In the genomic region with DNA sequence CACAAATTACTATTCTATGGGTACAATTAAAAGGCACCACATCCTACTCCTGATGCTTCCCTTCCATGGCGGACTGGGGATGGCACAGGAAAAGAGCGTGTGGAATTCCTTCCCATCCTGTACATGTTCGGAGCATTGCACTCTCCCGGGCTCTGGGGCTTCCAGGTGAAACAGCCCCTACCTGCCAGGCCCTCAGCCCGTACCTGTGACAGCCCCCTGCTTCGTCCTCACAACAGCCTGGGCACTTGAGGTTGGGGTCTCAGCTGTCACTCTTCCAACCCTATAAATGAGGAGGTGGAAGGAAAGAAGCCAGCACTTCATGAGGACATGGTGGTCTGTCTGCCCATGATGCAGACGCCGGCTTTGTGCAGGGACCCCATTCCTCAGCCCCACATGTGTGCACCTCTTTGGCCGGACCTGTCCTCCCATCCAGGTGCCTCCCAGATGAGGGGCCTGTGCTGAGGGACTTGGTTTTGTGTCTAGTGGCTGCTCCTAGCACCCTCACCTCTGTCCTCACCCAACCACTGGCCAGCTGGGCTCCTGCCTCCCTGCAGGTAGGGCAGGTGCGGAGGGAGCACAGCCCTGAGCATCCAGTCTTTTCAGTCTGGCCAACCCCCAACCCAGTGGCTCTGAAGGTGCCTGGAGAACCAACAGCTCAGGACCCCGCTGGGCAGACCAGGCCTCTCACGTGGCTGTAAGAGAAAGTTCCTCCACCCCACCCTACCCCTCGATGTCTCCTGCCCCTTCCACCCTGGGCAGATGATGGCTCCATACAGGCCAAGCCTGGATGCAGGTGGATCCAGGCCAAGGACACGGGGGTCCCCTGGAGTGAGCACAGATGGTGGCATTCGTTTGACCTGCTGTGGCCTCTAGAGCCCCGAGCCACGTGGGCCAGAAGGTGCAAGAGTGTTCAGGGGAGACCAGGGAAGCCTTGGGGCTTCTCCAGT, we compare ENCODE assay signal across 25 cellular contexts. TPM values are rescaled to one million over a fixed set of nuclear protein-coding genes. Genes with fewer than 3 reads are reported as not detected.
A peak's percentile ranks its signal among the peaks of the same experiment; 100 is the strongest.
DNase-seq lines count a peak whose midpoint lies in the region; ATAC-seq, FAIRE-seq and TF ChIP-seq lines count a peak whose summit lies in the region.
"Had no signal": no experiment of that assay in that cellular context is flagged by ENCODE, and none has a peak within 500 bp of the region (broad histone marks: within the 10 kb centered on the region; RNA-seq: fewer than 3 reads in every experiment).

No MANE protein-coding gene starts in this region.

- H3K4me1 ChIP-seq in OCI-LY3 (ENCODE audit: low read length) (peaks cover 88% of the 10 kb centered on the region), kidney (ENCODE audit: control insufficient read depth in 1 of 2, insufficient read depth in 1 of 2, low read depth in 1 of 2, low read length in 2 of 2) (peaks cover 7 to 37% of the 10 kb centered on the region in 2 donors), subcutaneous abdominal adipose tissue (ENCODE audit: control insufficient read depth in 5 of 5, insufficient read depth in 5 of 5, low read length in 5 of 5) (peaks cover 28 to 97% (median 89%) of the 10 kb centered on the region in 5 donors)

- peak overlapping the region; percentile 54 for H3K27ac ChIP-seq in OCI-LY3 (ENCODE audit: low read length)
- no peak overlapping the region for H3K27ac ChIP-seq in kidney (ENCODE audit: low read depth in 2 of 2, low read length in 2 of 2)
- H3K27ac ChIP-seq in subcutaneous abdominal adipose tissue (ENCODE audit: low read depth, low read length), result peak overlapping the region; percentile 54
- H3K27ac ChIP-seq: 22Rv1, prostate gland, VCaP had no signal

- H3K4me2 ChIP-seq in OCI-LY3 (ENCODE audit: low read length), result peak overlapping the region; percentile 49

- H3K27me3 ChIP-seq in OCI-LY3 (ENCODE audit: low read depth, low read length), result no peaks in the 10 kb centered on the region
- no peaks in the 10 kb centered on the region for H3K27me3 ChIP-seq in subcutaneous abdominal adipose tissue (ENCODE audit: control insufficient read depth in 5 of 5, insufficient read depth in 4 of 5, low read length in 5 of 5)
- H3K27me3 ChIP-seq: transverse colon had no signal

- H3K9me3 ChIP-seq in OCI-LY3 (ENCODE audit: insufficient read depth, low read length) (no peaks in the 10 kb centered on the region), kidney (ENCODE audit: control insufficient read depth in 1 of 2, low read length in 2 of 2) (no peaks in the 10 kb centered on the region), subcutaneous abdominal adipose tissue (ENCODE audit: control insufficient read depth in 5 of 5, low read length in 5 of 5) (no peaks in the 10 kb centered on the region)
- H3K9me3 ChIP-seq: prostate gland, transverse colon had no signal

- H2AFZ ChIP-seq in OCI-LY3 (ENCODE audit: low read depth, low read length), result no peak overlapping the region

- no peaks in the 10 kb centered on the region for H3K9me3 Mint-ChIP-seq in stimulated activated memory B cell treated with anti-CD40 and anti-IgM and Interleukin-4, amounts not matched to agents 10 μg/mL and 1 μg/mL and 100 μg/mL, for 72 hours
- no peaks in the 10 kb centered on the region for H3K9me3 Mint-ChIP-seq in mesothelial cell of epicardium
- H3K9me3 Mint-ChIP-seq: CD4-positive, alpha-beta T cell had no signal

- H3K4me3 ChIP-seq in OCI-LY3 (ENCODE audit: low read length) (no peak overlapping the region; the same call in 1 of the 2 replicates), kidney (ENCODE audit: low read length in 2 of 2) (no peak overlapping the region), subcutaneous abdominal adipose tissue (ENCODE audit: low read depth in 1 of 5, low read length in 5 of 5) (no peak overlapping the region)
- H3K4me3 ChIP-seq: prostate gland, transverse colon had no signal

- no peaks in the 10 kb centered on the region for H4K20me1 ChIP-seq in OCI-LY3 (ENCODE audit: insufficient read depth, low read length)

- H3K4me1 Mint-ChIP-seq in stimulated activated memory B cell treated with anti-CD40 and anti-IgM and Interleukin-4, amounts not matched to agents 10 μg/mL and 1 μg/mL and 100 μg/mL, for 72 hours, result peaks cover 46% of the 10 kb centered on the region
- H3K4me1 Mint-ChIP-seq in mesothelial cell of epicardium, result peaks cover 3% of the 10 kb centered on the region

- no peak for ATAC-seq in stimulated activated memory B cell treated with anti-CD40 and anti-IgM and Interleukin-4, amounts not matched to agents 10 μg/mL and 1 μg/mL and 100 μg/mL, for 72 hours
- ATAC-seq: activated CD8-positive, alpha-beta memory T cell treated with anti-CD3 and anti-CD28 coated beads, Interleukin-2, amount 10 ng/mL, durations not matched to agents 7 days and 5 days had no signal

- intact Hi-C loops in kidney (cut with DNase I), result loop anchor here (5.0 kb wide), 1 partner anchor 112 kb away; no protein-coding TSS in a partner anchor

- H3K9ac ChIP-seq in OCI-LY3 (ENCODE audit: low read length), result peak overlapping the region; percentile 48; the same call in 1 of the 2 replicates
- H3K9ac ChIP-seq in kidney (ENCODE audit: low read length in 2 of 2), result no peak overlapping the region
- H3K9ac ChIP-seq in subcutaneous abdominal adipose tissue (ENCODE audit: low read length in 5 of 5), result no peak overlapping the region

- no peak overlapping the region for H3K4me3 Mint-ChIP-seq in stimulated activated memory B cell treated with anti-CD40 and anti-IgM and Interleukin-4, amounts not matched to agents 10 μg/mL and 1 μg/mL and 100 μg/mL, for 72 hours
- no peak overlapping the region for H3K4me3 Mint-ChIP-seq in mesothelial cell of epicardium
- H3K4me3 Mint-ChIP-seq: activated CD8-positive, alpha-beta memory T cell treated with anti-CD3 and anti-CD28 coated beads, Interleukin-2, amount 10 ng/mL, durations not matched to agents 7 days and 5 days; CD4-positive, alpha-beta T cell had no signal

- H3K36me3 ChIP-seq in OCI-LY3 (replicated peaks; ENCODE audit: low read depth, low read length) (no peaks in the 10 kb centered on the region), kidney (ENCODE audit: control insufficient read depth in 1 of 2, insufficient read depth in 2 of 2, low read length in 2 of 2) (no peaks in the 10 kb centered on the region), subcutaneous abdominal adipose tissue (ENCODE audit: control insufficient read depth in 5 of 5, insufficient read depth in 5 of 5, low read length in 5 of 5) (no peaks in the 10 kb centered on the region)
- H3K36me3 ChIP-seq: prostate gland, transverse colon had no signal

- peak; percentile 78 for DNase-seq in DMS 273 (lab: John Stamatoyannopoulos, UW; ENCODE audit: unreplicated experiment)
- no peak for DNase-seq in DMS 273 treated with DMSO at 0.1 percent for 48 hours (lab: John Stamatoyannopoulos, UW)
- DNase-seq in kidney, result peak; percentile 61
- DNase-seq in ureter (ENCODE audit: low spot score), result no peak
- no peak for DNase-seq in mesothelial cell of epicardium (ENCODE audit: low spot score in 2 of 2, unreplicated experiment in 2 of 2)
- DNase-seq: activated CD4-positive, alpha-beta T cell treated with anti-CD3 and anti-CD28 coated beads for 48 hours; activated CD8-positive, alpha-beta memory T cell treated with anti-CD3 and anti-CD28 coated beads, Interleukin-2, amount 10 ng/mL, durations not matched to agents 7 days and 5 days; activated naive CD4-positive, alpha-beta T cell treated with Interleukin-2 at 50 U/mL for 16 hours; activated T-cell treated with anti-CD3 and anti-CD28 coated beads, Interleukin-2, amount 50 U/mL, for 48 hours; CD4-positive, alpha-beta T cell; glutamatergic neuron; KBM-7; mammary epithelial cell; NCI-H226; T-helper 9 cell; transverse colon had no signal

- H3K27me3 Mint-ChIP-seq in stimulated activated memory B cell treated with anti-CD40 and anti-IgM and Interleukin-4, amounts not matched to agents 10 μg/mL and 1 μg/mL and 100 μg/mL, for 72 hours, result peaks cover 36% of the 10 kb centered on the region
- H3K27me3 Mint-ChIP-seq in mesothelial cell of epicardium (ENCODE audit: low read depth), result no peaks in the 10 kb centered on the region
- H3K27me3 Mint-ChIP-seq: activated CD8-positive, alpha-beta memory T cell treated with anti-CD3 and anti-CD28 coated beads, Interleukin-2, amount 10 ng/mL, durations not matched to agents 7 days and 5 days; brain; CD4-positive, alpha-beta T cell had no signal

- no peaks in the 10 kb centered on the region for H3K36me3 Mint-ChIP-seq in stimulated activated memory B cell treated with anti-CD40 and anti-IgM and Interleukin-4, amounts not matched to agents 10 μg/mL and 1 μg/mL and 100 μg/mL, for 72 hours
- H3K36me3 Mint-ChIP-seq in mesothelial cell of epicardium, result no peaks in the 10 kb centered on the region
- H3K36me3 Mint-ChIP-seq: activated CD8-positive, alpha-beta memory T cell treated with anti-CD3 and anti-CD28 coated beads, Interleukin-2, amount 10 ng/mL, durations not matched to agents 7 days and 5 days; brain had no signal

- TF ChIP-seq CTCF in OCI-LY3 (IDR thresholded peaks at IDR 0.05; ENCODE audit: low read depth, low read length) (no peak), kidney (IDR thresholded peaks at IDR 0.05; ENCODE audit: borderline replicate concordance, extremely low read depth, insufficient read depth) (no peak), mesothelial cell of epicardium (IDR thresholded peaks at IDR 0.05; ENCODE audit: unreplicated experiment) (no peak)

- no peak for FAIRE-seq in kidney (lab: Jason Lieb, UNC)
- FAIRE-seq: GM12891 had no signal

- H3K27ac Mint-ChIP-seq in stimulated activated memory B cell treated with anti-CD40 and anti-IgM and Interleukin-4, amounts not matched to agents 10 μg/mL and 1 μg/mL and 100 μg/mL, for 72 hours, result no peak overlapping the region
- H3K27ac Mint-ChIP-seq in mesothelial cell of epicardium, result no peak overlapping the region
- H3K27ac Mint-ChIP-seq: activated CD8-positive, alpha-beta memory T cell treated with anti-CD3 and anti-CD28 coated beads, Interleukin-2, amount 10 ng/mL, durations not matched to agents 7 days and 5 days; CD4-positive, alpha-beta T cell had no signal

- H3K79me2 ChIP-seq in OCI-LY3 (ENCODE audit: low read length), result no peaks in the 10 kb centered on the region

RNA-seq across cellular contexts. Expression of gene WNT7B, which starts 23.4 kb away (rescaled TPM):
- total RNA-seq in kidney (1.6 TPM), ureter (58.6 TPM), mesothelial cell of epicardium (11.2 to 12.2 TPM (median 12.0 TPM) in 3 replicates)
- polyA plus RNA-seq in kidney (ENCODE audit: insufficient read depth, low read depth, low replicate concordance), result 2.4 TPM
- total RNA-seq: activated CD8-positive, alpha-beta memory T cell treated with anti-CD3 and anti-CD28 coated beads, Interleukin-2, amount 10 ng/mL, durations not matched to agents 7 days and 5 days; CD4-positive, alpha-beta T cell; skeletal muscle tissue; transverse colon had no signal

Comparison
In these comparisons a context has a peak if more than half of its experiments do, and no peak if none do; other contexts are left out.
1. DNase-seq: peak in DMS 273 (single experiment) and kidney (single experiment); none in DMS 273 treated with DMSO at 0.1 percent for 48 hours (single experiment), ureter (single experiment) and mesothelial cell of epicardium (0 of 2).
2. H3K27ac ChIP-seq: peak in OCI-LY3 (single experiment) and subcutaneous abdominal adipose tissue (single experiment); none in kidney (0 of 2).